In genomic region chr2:223852281-223852795, GRCh38 we compare ENCODE assay signal across 22 cellular contexts. TPM values are rescaled to one million over a fixed set of nuclear protein-coding genes. Genes with fewer than 3 reads are reported as not detected.
DNase-seq lines count a peak whose midpoint lies in the region; ATAC-seq, FAIRE-seq and TF ChIP-seq lines count a peak whose summit lies in the region.
"Had no signal": no experiment of that assay in that cellular context is flagged by ENCODE, and none has a peak within 500 bp of the region (broad histone marks: within the 10 kb centered on the region; RNA-seq: fewer than 3 reads in every experiment).

No MANE protein-coding gene starts in this region.

- TF ChIP-seq EP300 in SK-N-SH (IDR thresholded peaks at IDR 0.05; ENCODE audit: borderline replicate concordance in 1 of 2, low read depth in 1 of 2, low read length in 1 of 2): no peak

- no peak for FAIRE-seq in kidney (lab: Jason Lieb, UNC)
- FAIRE-seq: A549, GM12892, GM18507, H54 had no signal

- peaks cover 0 to under 1% of the 10 kb centered on the region in 2 experiments; a peak in 1 of 4 replicates for H3K4me1 ChIP-seq in SK-N-SH (ENCODE audit: control insufficient read depth in 1 of 2, insufficient read depth in 2 of 2, low read depth in 1 of 2, low read length in 1 of 2)
- no peaks in the 10 kb centered on the region for H3K4me1 ChIP-seq in mesendoderm (ENCODE audit: control insufficient read depth, low read depth, low read length)
- peaks cover 0 to 4% of the 10 kb centered on the region in 2 donors for H3K4me1 ChIP-seq in left lung
- no peaks in the 10 kb centered on the region for H3K4me1 ChIP-seq in kidney (ENCODE audit: control insufficient read depth in 1 of 2, insufficient read depth in 1 of 2, low read depth in 1 of 2, low read length in 2 of 2)

- H4K5ac ChIP-seq in mesendoderm (ENCODE audit: low read length): no peak overlapping the region

- DNase-seq in SK-N-SH: no peak
- DNase-seq in SK-N-DZ (ENCODE audit: low spot score): peak; percentile 83
- DNase-seq in mesendoderm: peak; percentile 64
- DNase-seq in kidney glomerular epithelial cell (lab: John Stamatoyannopoulos, UW): no peak
- no peak for DNase-seq in left lung
- DNase-seq in kidney: no peak
- no peak for DNase-seq in activated T-helper 2 cell treated with anti-CD3 and anti-CD28 coated beads, Interferon-gamma antibody, Interleukin-2, Interleukin-4, amounts not matched to agents 10 μg/mL and 5 μg/mL and 100 μg/mL, durations not matched to agents 14 hours and 24 hours and 36 hours (ENCODE audit: low spot score)
- DNase-seq: AML-193; CD4-positive, alpha-beta T cell; DMS153; DMS79; GDM1; HFFc6 had no signal

- H3K79me1 ChIP-seq in mesendoderm (ENCODE audit: low read length): no peaks in the 10 kb centered on the region

- no peak for TF ChIP-seq RAD21 in SK-N-SH (IDR thresholded peaks at IDR 0.05; ENCODE audit: low read length)

- H3K9me3 Mint-ChIP-seq in activated T-helper 2 cell treated with anti-CD3 and anti-CD28 coated beads, Interferon-gamma antibody, Interleukin-2, Interleukin-4, amounts not matched to agents 10 μg/mL and 5 μg/mL and 100 μg/mL, durations not matched to agents 14 hours and 24 hours and 36 hours: peaks cover 32% of the 10 kb centered on the region
- H3K9me3 Mint-ChIP-seq: CD4-positive, alpha-beta T cell had no signal

- H3K4me3 ChIP-seq in SK-N-SH (ENCODE audit: low read depth in 2 of 2, low read length in 1 of 2): no peak overlapping the region
- H3K4me3 ChIP-seq in mesendoderm (ENCODE audit: low read length): no peak overlapping the region
- no peak overlapping the region for H3K4me3 ChIP-seq in left lung
- H3K4me3 ChIP-seq in kidney (ENCODE audit: low read length in 2 of 2): no peak overlapping the region
- H3K4me3 ChIP-seq: A549, GM23338 had no signal

- H3K9ac ChIP-seq in SK-N-SH: no peak overlapping the region
- no peak overlapping the region for H3K9ac ChIP-seq in mesendoderm (ENCODE audit: low read length)
- H3K9ac ChIP-seq in kidney (ENCODE audit: low read length in 2 of 2): no peak overlapping the region

- H4K8ac ChIP-seq in mesendoderm (ENCODE audit: low read depth, low read length): no peak overlapping the region

- peaks cover 57% of the 10 kb centered on the region for H3K36me3 Mint-ChIP-seq in activated T-helper 2 cell treated with anti-CD3 and anti-CD28 coated beads, Interferon-gamma antibody, Interleukin-2, Interleukin-4, amounts not matched to agents 10 μg/mL and 5 μg/mL and 100 μg/mL, durations not matched to agents 14 hours and 24 hours and 36 hours (ENCODE audit: low read depth)

- H4K20me1 ChIP-seq in SK-N-SH (ENCODE audit: insufficient read depth): no peaks in the 10 kb centered on the region

- 98% methylated on average over 3 of the region's 3 CpGs for WGBS in SK-N-SH (ENCODE audit: low lambda C conversion rate)
- no CpG with 5 or more reads among the region's 3 CpGs for WGBS in mesendoderm (ENCODE audit: extremely low coverage, insufficient coverage, low lambda C conversion rate)

- H3K56ac ChIP-seq in mesendoderm (ENCODE audit: low read length): no peak overlapping the region

- H3K4ac ChIP-seq in mesendoderm (ENCODE audit: low read depth, low read length): no peak overlapping the region

- CTCF ChIA-PET in SK-N-SH (lab: Yijun Ruan, JAX): interaction anchor here (0.6 kb wide), 1 partner anchor 670 kb away, joined by 3 read pairs; no protein-coding TSS in a partner anchor

- no peaks in the 10 kb centered on the region for H3K9me3 ChIP-seq in SK-N-SH
- no peaks in the 10 kb centered on the region for H3K9me3 ChIP-seq in left lung
- H3K9me3 ChIP-seq in kidney (ENCODE audit: control insufficient read depth in 1 of 2, low read length in 2 of 2): no peaks in the 10 kb centered on the region

- intact Hi-C loops in left lung (cut with DNase I): no loop called here
- intact Hi-C loops in kidney (cut with DNase I): no loop called here
- intact Hi-C loops in activated T-helper 2 cell treated with anti-CD3 and anti-CD28 coated beads, Interferon-gamma antibody, Interleukin-2, Interleukin-4, amounts not matched to agents 10 μg/mL and 5 μg/mL and 100 μg/mL, durations not matched to agents 14 hours and 24 hours and 36 hours (cut with micrococcal nuclease): loop anchor here (2.0 to 5.0 kb wide), 2 partner anchors 16 to 45 kb away; partner anchors contain the start of gene AP1S3

- H3K4me2 ChIP-seq in SK-N-SH (no peak overlapping the region), mesendoderm (ENCODE audit: low read length) (no peak overlapping the region)
- H3K4me2 ChIP-seq: GM23338 had no signal

- no peak overlapping the region for H2AK5ac ChIP-seq in mesendoderm (ENCODE audit: low read length)

- H3K23ac ChIP-seq in mesendoderm (ENCODE audit: low read length): no peak overlapping the region

- H2AFZ ChIP-seq in SK-N-SH (ENCODE audit: low read depth): no peak overlapping the region
- H2AFZ ChIP-seq: GM23338 had no signal

- H3K4me3 Mint-ChIP-seq in activated T-helper 2 cell treated with anti-CD3 and anti-CD28 coated beads, Interferon-gamma antibody, Interleukin-2, Interleukin-4, amounts not matched to agents 10 μg/mL and 5 μg/mL and 100 μg/mL, durations not matched to agents 14 hours and 24 hours and 36 hours (ENCODE audit: low read depth): no peak overlapping the region
- H3K4me3 Mint-ChIP-seq: CD4-positive, alpha-beta T cell; GM23338; HFFc6 had no signal

- no peak for TF ChIP-seq CTCF in SK-N-SH (IDR thresholded peaks at IDR 0.05)
- no peak for TF ChIP-seq CTCF in left lung (IDR thresholded peaks at IDR 0.05)
- TF ChIP-seq CTCF in kidney (IDR thresholded peaks at IDR 0.05; ENCODE audit: borderline replicate concordance, extremely low read depth, insufficient read depth): no peak

- H3K27ac ChIP-seq in SK-N-SH (ENCODE audit: low read depth in 2 of 2, low read length in 1 of 2) (no peak overlapping the region), mesendoderm (ENCODE audit: low read depth, low read length) (no peak overlapping the region), left lung (no peak overlapping the region), kidney (ENCODE audit: low read depth in 2 of 2, low read length in 2 of 2) (no peak overlapping the region)
- H3K27ac ChIP-seq: 22Rv1, C4-2B had no signal

- H3F3A ChIP-seq in SK-N-SH (replicated peaks; ENCODE audit: insufficient read depth): no peaks in the 10 kb centered on the region

- H2BK120ac ChIP-seq in mesendoderm (ENCODE audit: low read depth, low read length): no peak overlapping the region

- H3K18ac ChIP-seq in mesendoderm (ENCODE audit: low read length): no peak overlapping the region

- no peak for ATAC-seq in SK-N-SH treated with all-trans-retinoic acid at 6 μM for 48 hours
- no peak for ATAC-seq in left lung
- ATAC-seq: GM23338, HCT116 had no signal

- POLR2A ChIA-PET in SK-N-SH (lab: Yijun Ruan, JAX): no interaction called here

- no peaks in the 10 kb centered on the region for H3K79me2 ChIP-seq in SK-N-SH (ENCODE audit: insufficient read depth)
- H3K79me2 ChIP-seq in mesendoderm (ENCODE audit: control insufficient read depth, insufficient read depth, low read length): no peaks in the 10 kb centered on the region

- H2BK5ac ChIP-seq in mesendoderm (ENCODE audit: low read length): no peak overlapping the region

- H3K9me2 ChIP-seq in SK-N-SH: no peaks in the 10 kb centered on the region

- H3K27ac Mint-ChIP-seq in activated T-helper 2 cell treated with anti-CD3 and anti-CD28 coated beads, Interferon-gamma antibody, Interleukin-2, Interleukin-4, amounts not matched to agents 10 μg/mL and 5 μg/mL and 100 μg/mL, durations not matched to agents 14 hours and 24 hours and 36 hours: no peak overlapping the region
- H3K27ac Mint-ChIP-seq: CD4-positive, alpha-beta T cell; GM23338; HFFc6 had no signal

- no peaks in the 10 kb centered on the region for H3K27me3 Mint-ChIP-seq in activated T-helper 2 cell treated with anti-CD3 and anti-CD28 coated beads, Interferon-gamma antibody, Interleukin-2, Interleukin-4, amounts not matched to agents 10 μg/mL and 5 μg/mL and 100 μg/mL, durations not matched to agents 14 hours and 24 hours and 36 hours (ENCODE audit: low read depth)
- H3K27me3 Mint-ChIP-seq: CD4-positive, alpha-beta T cell had no signal

- H3K27me3 ChIP-seq in SK-N-SH (ENCODE audit: insufficient read depth) (no peaks in the 10 kb centered on the region), mesendoderm (ENCODE audit: insufficient read depth, low read length, poor library complexity) (no peaks in the 10 kb centered on the region), left lung (no peaks in the 10 kb centered on the region)

- peaks cover 30% of the 10 kb centered on the region for H3K4me1 Mint-ChIP-seq in activated T-helper 2 cell treated with anti-CD3 and anti-CD28 coated beads, Interferon-gamma antibody, Interleukin-2, Interleukin-4, amounts not matched to agents 10 μg/mL and 5 μg/mL and 100 μg/mL, durations not matched to agents 14 hours and 24 hours and 36 hours (ENCODE audit: low read depth)
- H3K4me1 Mint-ChIP-seq: GM23338 had no signal

- H3K36me3 ChIP-seq in SK-N-SH (replicated peaks in 1 of 2; ENCODE audit: control insufficient read depth in 1 of 2, insufficient read depth in 2 of 2, low read length in 1 of 2): peaks cover 0 to 13% of the 10 kb centered on the region in 2 experiments
- H3K36me3 ChIP-seq in mesendoderm (ENCODE audit: control insufficient read depth, insufficient read depth, low read length): no peaks in the 10 kb centered on the region
- peaks cover 0 to 51% of the 10 kb centered on the region in 2 donors for H3K36me3 ChIP-seq in left lung
- peaks cover 0 to 3% of the 10 kb centered on the region in 2 donors for H3K36me3 ChIP-seq in kidney (ENCODE audit: control insufficient read depth in 1 of 2, insufficient read depth in 2 of 2, low read length in 2 of 2)

- H2BK15ac ChIP-seq in mesendoderm (replicated peaks; ENCODE audit: low read depth): no peak overlapping the region

TF ChIP-seq in SK-N-SH treated with all-trans-retinoic acid at 6 μM for 48 hours, 23 proteins besides CTCF, POLR2A, EP300 and RAD21 (continues in another document):
- TF ChIP-seq BACH2 (CRISPR knock-in tag; IDR thresholded peaks at IDR 0.05; ENCODE audit: borderline replicate concordance) (no peak), ZNF8 (CRISPR knock-in tag; IDR thresholded peaks at IDR 0.05) (no peak)

TF ChIP-seq in SK-N-SH, 30 proteins besides CTCF, POLR2A, EP300 and RAD21 (continues in another document):
- TF ChIP-seq FOXM1 (IDR thresholded peaks at IDR 0.05; ENCODE audit: low read depth): no peak

RNA-seq across cellular contexts. Expression of gene AP1S3, which starts 15.0 kb away (rescaled TPM):
- polyA plus RNA-seq in SK-N-SH (2012; rRNA removed) (4.8 and 6.1 TPM in 2 replicates), kidney (ENCODE audit: insufficient read depth, low read depth, low replicate concordance) (2.5 TPM)
- polyA plus RNA-seq in SK-N-SH (2012; cell fraction: cytosol; rRNA removed): 7.2 and 7.7 TPM in 2 replicates
- 1.6 and 4.1 TPM in 2 replicates for polyA plus RNA-seq in SK-N-SH (2012; cell fraction: nucleus; rRNA removed)
- polyA plus RNA-seq in SK-N-DZ (2014; cell fraction: cytosol; rRNA removed): 0.93 and 1.3 TPM in 2 replicates
- 0.47 and 0.91 TPM in 2 replicates for polyA plus RNA-seq in SK-N-DZ (2014; cell fraction: nucleus; rRNA removed)
- 6.5 TPM for polyA plus RNA-seq in mesendoderm (2013, experiment 1 of 2)
- 7.3 TPM for polyA plus RNA-seq in mesendoderm (2013, experiment 2 of 2)
- total RNA-seq in left lung (10 to 100 TPM; 21.8 to 23.4 TPM), kidney (85.3 TPM)
- total RNA-seq in activated T-helper 2 cell treated with anti-CD3 and anti-CD28 coated beads, Interferon-gamma antibody, Interleukin-2, Interleukin-4, amounts not matched to agents 10 μg/mL and 5 μg/mL and 100 μg/mL, durations not matched to agents 14 hours and 24 hours and 36 hours: 12.7 and 13.9 TPM in 2 replicates

Comparison
In these comparisons a context has a peak if more than half of its experiments do, and no peak if none do; other contexts are left out.
1. DNase-seq: peak in SK-N-DZ (single experiment) and mesendoderm (single experiment); none in SK-N-SH (single experiment), kidney glomerular epithelial cell (single experiment), left lung (0 of 2), kidney (single experiment) and activated T-helper 2 cell treated with anti-CD3 and anti-CD28 coated beads, Interferon-gamma antibody, Interleukin-2, Interleukin-4, amounts not matched to agents 10 μg/mL and 5 μg/mL and 100 μg/mL, durations not matched to agents 14 hours and 24 hours and 36 hours (single experiment).